Comparison of ENCODE assay signal across 3 cellular contexts in genomic region chr10:34789993-34790506, GRCh38.
TF ChIP-seq lines count a peak whose summit lies in the region.

No MANE protein-coding gene starts in this region.

TF ChIP-seq in GM23338, 12 proteins besides CTCF, POLR2A, EP300 and RAD21:
- TF ChIP-seq REST (IDR thresholded peaks at IDR 0.05; ENCODE audit: unreplicated experiment) (no peak), NANOG (IDR thresholded peaks at IDR 0.05; ENCODE audit: borderline replicate concordance) (no peak)

TF ChIP-seq in SK-N-SH, 30 proteins besides CTCF, POLR2A, EP300 and RAD21 (continued from another document):
- TF ChIP-seq FOSL2 (IDR thresholded peaks at IDR 0.05; ENCODE audit: borderline replicate concordance, low read depth) (no peak), IRF3 (IDR thresholded peaks at IDR 0.05; ENCODE audit: low read depth, low read length) (no peak)
TF ChIP-seq in SK-N-SH: peak in this region for 0.

TF ChIP-seq in liver, 16 proteins besides CTCF, POLR2A, EP300 and RAD21 (continued from another document):
- peak; percentile 11 for TF ChIP-seq REST (IDR thresholded peaks at IDR 0.05)
- TF ChIP-seq FOXA2 (IDR thresholded peaks at IDR 0.05): no peak
- TF ChIP-seq GABPA (IDR thresholded peaks at IDR 0.05 in 1 of 2, conservative IDR thresholded peaks at IDR 0.05 in 1 of 2): no peak
- no peak for TF ChIP-seq HNF4G (IDR thresholded peaks at IDR 0.05)
- TF ChIP-seq ZBTB33 (IDR thresholded peaks at IDR 0.05): peak; percentile 17
- no peak for TF ChIP-seq YY1 (IDR thresholded peaks at IDR 0.05)
- peak in 1 of 2 donors; percentile 36 for TF ChIP-seq JUND (IDR thresholded peaks at IDR 0.05)
- no peak for TF ChIP-seq ATF3 (IDR thresholded peaks at IDR 0.05)
- TF ChIP-seq MAX (IDR thresholded peaks at IDR 0.05): peak; percentile 33
- peak in 1 of 2 donors; percentile 43 for TF ChIP-seq RXRA (IDR thresholded peaks at IDR 0.05)
- TF ChIP-seq FOXA1 (IDR thresholded peaks at IDR 0.05): no peak
- no peak for TF ChIP-seq NR2F2 (IDR thresholded peaks at IDR 0.05)
